14 cellular contexts compared by ENCODE assay signal in genomic region chr6:41584205-41584604, GRCh38. TPM values are rescaled to one million over a fixed set of nuclear protein-coding genes. Genes with fewer than 3 reads are reported as not detected.
"Had no signal": no experiment of that assay in that cellular context is flagged by ENCODE, and none has a peak within 500 bp of the region (broad histone marks: within the 10 kb centered on the region; RNA-seq: fewer than 3 reads in every experiment).

No MANE protein-coding gene starts in this region.

- H3K9me3 Mint-ChIP-seq: activated naive CD4-positive, alpha-beta T cell treated with anti-CD3 and anti-CD28 coated beads for 36 hours; central memory CD8-positive, alpha-beta T cell; effector memory CD8-positive, alpha-beta T cell; natural killer cell treated with Interleukin-12 subunit alpha and Interleukin-12 subunit beta and Interleukin-15 and Interleukin-18, amount 100 ng/mL, for 72 hours; T-cell had no signal

- H3K27me3 ChIP-seq: gastroesophageal sphincter, upper lobe of left lung had no signal

- H3K4me3 ChIP-seq: gastroesophageal sphincter, upper lobe of left lung had no signal

- ATAC-seq: activated CD4-positive, alpha-beta T cell treated with anti-CD3 and anti-CD28 coated beads for 36 hours; activated CD8-positive, alpha-beta T cell treated with anti-CD3 and anti-CD28 coated beads, Interleukin-2, amount 10 ng/mL, durations not matched to agents 7 days and 5 days; effector memory CD8-positive, alpha-beta T cell; gastroesophageal sphincter; natural killer cell treated with Interleukin-12 subunit alpha and Interleukin-12 subunit beta and Interleukin-15 and Interleukin-18, amount 100 ng/mL, for 72 hours; T-cell had no signal

- H3K4me1 Mint-ChIP-seq: activated CD4-positive, alpha-beta T cell treated with anti-CD3 and anti-CD28 coated beads for 36 hours had no signal

- DNase-seq: activated CD4-positive, alpha-beta T cell treated with anti-CD3 and anti-CD28 coated beads for 36 hours; activated CD8-positive, alpha-beta memory T cell treated with anti-CD3 and anti-CD28 coated beads, Interleukin-2, amount 50 U/mL, for 48 hours; activated CD8-positive, alpha-beta T cell treated with anti-CD3 and anti-CD28 coated beads, Interleukin-2, amount 10 ng/mL, durations not matched to agents 7 days and 5 days; activated naive CD4-positive, alpha-beta T cell treated with anti-CD3 and anti-CD28 coated beads for 36 hours; effector memory CD8-positive, alpha-beta T cell; mammary epithelial cell; stimulated activated CD4-positive, alpha-beta T cell treated with anti-CD3 and anti-CD28 coated beads, Interleukin-2, amount 100 ng/mL, for 48 hours; stimulated activated naive CD4-positive, alpha-beta T cell treated with Interleukin-2 at 50 U/mL for 16 hours; T-cell had no signal

- H3K27me3 Mint-ChIP-seq: activated CD4-positive, alpha-beta T cell treated with anti-CD3 and anti-CD28 coated beads for 36 hours; central memory CD8-positive, alpha-beta T cell; effector memory CD8-positive, alpha-beta T cell; natural killer cell treated with Interleukin-12 subunit alpha and Interleukin-12 subunit beta and Interleukin-15 and Interleukin-18, amount 100 ng/mL, for 72 hours; T-cell had no signal

- H3K27ac ChIP-seq: gastroesophageal sphincter, upper lobe of left lung, VCaP had no signal

- H3K27ac Mint-ChIP-seq: activated CD4-positive, alpha-beta T cell treated with anti-CD3 and anti-CD28 coated beads for 36 hours; activated CD8-positive, alpha-beta T cell treated with anti-CD3 and anti-CD28 coated beads, Interleukin-2, amount 10 ng/mL, durations not matched to agents 7 days and 5 days; activated naive CD4-positive, alpha-beta T cell treated with anti-CD3 and anti-CD28 coated beads for 36 hours; effector memory CD8-positive, alpha-beta T cell; T-cell had no signal

- H3K36me3 Mint-ChIP-seq: natural killer cell treated with Interleukin-12 subunit alpha and Interleukin-12 subunit beta and Interleukin-15 and Interleukin-18, amount 100 ng/mL, for 72 hours had no signal

- H3K9me3 ChIP-seq: gastroesophageal sphincter, upper lobe of left lung had no signal

- H3K4me3 Mint-ChIP-seq: activated CD4-positive, alpha-beta T cell treated with anti-CD3 and anti-CD28 coated beads for 36 hours; activated CD8-positive, alpha-beta T cell treated with anti-CD3 and anti-CD28 coated beads, Interleukin-2, amount 10 ng/mL, durations not matched to agents 7 days and 5 days; activated naive CD4-positive, alpha-beta T cell treated with anti-CD3 and anti-CD28 coated beads for 36 hours; central memory CD8-positive, alpha-beta T cell; effector memory CD8-positive, alpha-beta T cell; natural killer cell treated with Interleukin-12 subunit alpha and Interleukin-12 subunit beta and Interleukin-15 and Interleukin-18, amount 100 ng/mL, for 72 hours; T-cell had no signal

RNA-seq across cellular contexts. Expression of gene MDFI, which starts 54.1 kb away (rescaled TPM):
- total RNA-seq: activated CD4-positive, alpha-beta T cell treated with anti-CD3 and anti-CD28 coated beads for 36 hours; activated CD8-positive, alpha-beta T cell treated with anti-CD3 and anti-CD28 coated beads, Interleukin-2, amount 10 ng/mL, durations not matched to agents 7 days and 5 days; activated naive CD4-positive, alpha-beta T cell treated with anti-CD3 and anti-CD28 coated beads for 36 hours; natural killer cell treated with Interleukin-12 subunit alpha and Interleukin-12 subunit beta and Interleukin-15 and Interleukin-18, amount 100 ng/mL, for 72 hours; T-cell had no signal
